Comparison of ENCODE assay signal across 1 cellular context in the genomic region with DNA sequence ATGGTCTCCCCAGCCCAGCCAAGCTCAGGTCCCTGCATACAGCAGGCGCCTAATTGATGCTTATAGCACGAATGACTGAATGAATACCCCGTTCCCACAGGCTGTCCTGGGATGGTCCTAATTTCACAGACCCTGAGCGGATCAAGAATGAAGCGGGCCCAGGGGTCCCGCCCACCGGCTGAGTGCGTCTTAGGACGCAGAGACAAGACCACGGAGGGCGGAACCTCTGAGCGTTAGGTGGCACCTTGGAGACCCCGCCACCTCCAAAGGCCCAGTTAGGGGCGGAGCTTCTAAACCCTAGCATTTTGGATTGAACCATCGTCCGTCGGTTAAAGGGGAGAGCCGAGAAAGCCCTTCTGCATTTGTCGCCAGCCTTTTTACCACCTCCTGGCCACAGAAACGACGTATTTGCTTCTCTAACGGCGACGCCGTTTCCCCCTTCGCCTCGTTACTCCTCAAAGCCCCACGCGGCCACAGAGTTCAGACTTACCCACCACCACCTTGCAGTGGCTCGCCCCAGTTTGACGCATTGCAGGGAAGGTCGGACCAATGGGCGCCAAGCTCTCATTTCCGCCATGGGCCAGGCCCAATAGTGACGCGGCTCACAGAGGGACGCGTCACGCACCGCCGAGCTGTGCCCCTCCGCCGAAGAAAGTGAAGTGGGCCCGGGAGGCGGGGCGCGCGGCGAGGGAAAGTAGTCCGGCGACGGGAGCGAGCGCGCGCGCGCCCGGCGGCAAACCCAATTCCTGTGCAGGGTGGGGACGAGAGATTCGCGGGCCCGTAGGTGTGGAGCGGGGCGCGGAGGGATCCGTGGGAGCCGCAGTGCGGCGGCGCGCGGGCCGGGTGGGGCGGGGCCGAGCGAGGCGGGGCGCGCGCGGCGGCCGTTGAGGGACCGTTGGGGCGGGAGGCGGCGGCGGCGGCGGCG.
TF ChIP-seq lines count a peak whose summit lies in the region.

No MANE protein-coding gene starts in this region.

TF ChIP-seq in K562, 482 proteins besides CTCF, POLR2A, EP300 and RAD21 (continued from another document and continues in another):
- TF ChIP-seq ZBTB40 (IDR thresholded peaks at IDR 0.05) (peak; percentile 68; the same call in 1 of the 2 replicates), ZBTB40 (CRISPR knock-in tag; IDR thresholded peaks at IDR 0.05) (no peak), CBFA2T2 (conservative IDR thresholded peaks at IDR 0.05) (no peak), GTF2F1 (IDR thresholded peaks at IDR 0.05; ENCODE audit: low read depth, low read length) (no peak), ZNF384 (IDR thresholded peaks at IDR 0.05; ENCODE audit: low read depth, low read length) (peak; percentile 45; the same call in 1 of the 2 replicates), FOXK2 (conservative IDR thresholded peaks at IDR 0.05 in 1 of 2, IDR thresholded peaks at IDR 0.05 in 1 of 2; ENCODE audit: low read depth in 2 of 2) (peak; percentile 50 to 100; a peak in 3 of 4 replicates), EGR1 (conservative IDR thresholded peaks at IDR 0.05) (peak; percentile 44; the same call in 1 of the 2 replicates), ESRRA (IDR thresholded peaks at IDR 0.05; ENCODE audit: borderline replicate concordance, low read depth) (peak; percentile 54; the same call in 1 of the 2 replicates), CREB1 (IDR thresholded peaks at IDR 0.05) (peak; percentile 86), CREB1 (CRISPR knock-in tag; IDR thresholded peaks at IDR 0.05) (peak; percentile 93), ZNF764 (CRISPR knock-in tag; IDR thresholded peaks at IDR 0.05; ENCODE audit: low read depth) (no peak), PHF21A (IDR thresholded peaks at IDR 0.05; ENCODE audit: borderline replicate concordance, low read depth) (peak; percentile 92), ZC3H11A (IDR thresholded peaks at IDR 0.05; ENCODE audit: low read depth, low read length) (no peak), KAT7 (CRISPR knock-in tag; IDR thresholded peaks at IDR 0.05; ENCODE audit: borderline replicate concordance) (no peak; the same call in 1 of the 2 replicates), MTA3 (IDR thresholded peaks at IDR 0.05; ENCODE audit: borderline replicate concordance) (peak; percentile 94), ZNF395 (CRISPR knock-in tag; IDR thresholded peaks at IDR 0.05) (peak; percentile 99), ILF3 (IDR thresholded peaks at IDR 0.05; ENCODE audit: borderline replicate concordance) (no peak), XRCC5 (IDR thresholded peaks at IDR 0.05; ENCODE audit: low read depth, low read length) (peak; percentile 48), REST (CRISPR knock-in tag; IDR thresholded peaks at IDR 0.05; ENCODE audit: low read depth) (peak; percentile 57; the same call in 1 of the 2 replicates), KLF16 (IDR thresholded peaks at IDR 0.05) (no peak), OTX1 (CRISPR knock-in tag; IDR thresholded peaks at IDR 0.05) (peak; percentile 52; the same call in 1 of the 2 replicates), HNRNPUL1 (IDR thresholded peaks at IDR 0.05; ENCODE audit: low read length) (no peak), DDX20 (tag; IDR thresholded peaks at IDR 0.05; ENCODE audit: low read depth) (no peak), CEBPB (tag; IDR thresholded peaks at IDR 0.05) (no peak)
- TF ChIP-seq, protein P1, sequence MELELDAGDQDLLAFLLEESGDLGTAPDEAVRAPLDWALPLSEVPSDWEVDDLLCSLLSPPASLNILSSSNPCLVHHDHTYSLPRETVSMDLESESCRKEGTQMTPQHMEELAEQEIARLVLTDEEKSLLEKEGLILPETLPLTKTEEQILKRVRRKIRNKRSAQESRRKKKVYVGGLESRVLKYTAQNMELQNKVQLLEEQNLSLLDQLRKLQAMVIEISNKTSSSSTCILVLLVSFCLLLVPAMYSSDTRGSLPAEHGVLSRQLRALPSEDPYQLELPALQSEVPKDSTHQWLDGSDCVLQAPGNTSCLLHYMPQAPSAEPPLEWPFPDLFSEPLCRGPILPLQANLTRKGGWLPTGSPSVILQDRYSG (tag; conservative IDR thresholded peaks at IDR 0.05; ENCODE audit: low read depth): peak; percentile 97
- TF ChIP-seq, protein P2, sequence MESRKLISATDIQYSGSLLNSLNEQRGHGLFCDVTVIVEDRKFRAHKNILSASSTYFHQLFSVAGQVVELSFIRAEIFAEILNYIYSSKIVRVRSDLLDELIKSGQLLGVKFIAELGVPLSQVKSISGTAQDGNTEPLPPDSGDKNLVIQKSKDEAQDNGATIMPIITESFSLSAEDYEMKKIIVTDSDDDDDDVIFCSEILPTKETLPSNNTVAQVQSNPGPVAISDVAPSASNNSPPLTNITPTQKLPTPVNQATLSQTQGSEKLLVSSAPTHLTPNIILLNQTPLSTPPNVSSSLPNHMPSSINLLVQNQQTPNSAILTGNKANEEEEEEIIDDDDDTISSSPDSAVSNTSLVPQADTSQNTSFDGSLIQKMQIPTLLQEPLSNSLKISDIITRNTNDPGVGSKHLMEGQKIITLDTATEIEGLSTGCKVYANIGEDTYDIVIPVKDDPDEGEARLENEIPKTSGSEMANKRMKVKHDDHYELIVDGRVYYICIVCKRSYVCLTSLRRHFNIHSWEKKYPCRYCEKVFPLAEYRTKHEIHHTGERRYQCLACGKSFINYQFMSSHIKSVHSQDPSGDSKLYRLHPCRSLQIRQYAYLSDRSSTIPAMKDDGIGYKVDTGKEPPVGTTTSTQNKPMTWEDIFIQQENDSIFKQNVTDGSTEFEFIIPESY (CRISPR knock-in tag; IDR thresholded peaks at IDR 0.05): peak; percentile 70; the same call in 1 of the 2 replicates
- TF ChIP-seq, protein P3, sequence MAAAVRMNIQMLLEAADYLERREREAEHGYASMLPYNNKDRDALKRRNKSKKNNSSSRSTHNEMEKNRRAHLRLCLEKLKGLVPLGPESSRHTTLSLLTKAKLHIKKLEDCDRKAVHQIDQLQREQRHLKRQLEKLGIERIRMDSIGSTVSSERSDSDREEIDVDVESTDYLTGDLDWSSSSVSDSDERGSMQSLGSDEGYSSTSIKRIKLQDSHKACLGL (CRISPR knock-in tag; IDR thresholded peaks at IDR 0.05; ENCODE audit: borderline replicate concordance, poor library complexity, severe bottlenecking): peak; percentile 74
- TF ChIP-seq, protein P4, sequence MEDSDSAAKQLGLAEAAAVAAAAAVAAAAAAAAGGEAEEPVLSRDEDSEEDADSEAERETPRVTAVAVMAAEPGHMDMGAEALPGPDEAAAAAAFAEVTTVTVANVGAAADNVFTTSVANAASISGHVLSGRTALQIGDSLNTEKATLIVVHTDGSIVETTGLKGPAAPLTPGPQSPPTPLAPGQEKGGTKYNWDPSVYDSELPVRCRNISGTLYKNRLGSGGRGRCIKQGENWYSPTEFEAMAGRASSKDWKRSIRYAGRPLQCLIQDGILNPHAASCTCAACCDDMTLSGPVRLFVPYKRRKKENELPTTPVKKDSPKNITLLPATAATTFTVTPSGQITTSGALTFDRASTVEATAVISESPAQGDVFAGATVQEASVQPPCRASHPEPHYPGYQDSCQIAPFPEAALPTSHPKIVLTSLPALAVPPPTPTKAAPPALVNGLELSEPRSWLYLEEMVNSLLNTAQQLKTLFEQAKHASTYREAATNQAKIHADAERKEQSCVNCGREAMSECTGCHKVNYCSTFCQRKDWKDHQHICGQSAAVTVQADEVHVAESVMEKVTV (CRISPR knock-in tag; IDR thresholded peaks at IDR 0.05): no peak
- TF ChIP-seq, protein P5, sequence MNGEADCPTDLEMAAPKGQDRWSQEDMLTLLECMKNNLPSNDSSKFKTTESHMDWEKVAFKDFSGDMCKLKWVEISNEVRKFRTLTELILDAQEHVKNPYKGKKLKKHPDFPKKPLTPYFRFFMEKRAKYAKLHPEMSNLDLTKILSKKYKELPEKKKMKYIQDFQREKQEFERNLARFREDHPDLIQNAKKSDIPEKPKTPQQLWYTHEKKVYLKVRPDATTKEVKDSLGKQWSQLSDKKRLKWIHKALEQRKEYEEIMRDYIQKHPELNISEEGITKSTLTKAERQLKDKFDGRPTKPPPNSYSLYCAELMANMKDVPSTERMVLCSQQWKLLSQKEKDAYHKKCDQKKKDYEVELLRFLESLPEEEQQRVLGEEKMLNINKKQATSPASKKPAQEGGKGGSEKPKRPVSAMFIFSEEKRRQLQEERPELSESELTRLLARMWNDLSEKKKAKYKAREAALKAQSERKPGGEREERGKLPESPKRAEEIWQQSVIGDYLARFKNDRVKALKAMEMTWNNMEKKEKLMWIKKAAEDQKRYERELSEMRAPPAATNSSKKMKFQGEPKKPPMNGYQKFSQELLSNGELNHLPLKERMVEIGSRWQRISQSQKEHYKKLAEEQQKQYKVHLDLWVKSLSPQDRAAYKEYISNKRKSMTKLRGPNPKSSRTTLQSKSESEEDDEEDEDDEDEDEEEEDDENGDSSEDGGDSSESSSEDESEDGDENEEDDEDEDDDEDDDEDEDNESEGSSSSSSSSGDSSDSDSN (IDR thresholded peaks at IDR 0.05; ENCODE audit: borderline replicate concordance in 1 of 2, low read depth in 2 of 2, low read length in 2 of 2): peak in 1 of 2 experiments; percentile 41; a peak in 1 of 4 replicates
